8 cellular contexts compared by ENCODE assay signal in genomic region chr20:54209216-54209813, GRCh38. TPM values are rescaled to one million over a fixed set of nuclear protein-coding genes. Genes with fewer than 3 reads are reported as not detected.
DNase-seq lines count a peak whose midpoint lies in the region; ATAC-seq and TF ChIP-seq lines count a peak whose summit lies in the region.
"Had no signal": no experiment of that assay in that cellular context is flagged by ENCODE, and none has a peak within 500 bp of the region (broad histone marks: within the 10 kb centered on the region; RNA-seq: fewer than 3 reads in every experiment).

No MANE protein-coding gene starts in this region.

- no peak for TF ChIP-seq CTCF in HEK293 (tag by site-specific recombination; IDR thresholded peaks at IDR 0.05)
- no peak for TF ChIP-seq CTCF in WI38 (IDR thresholded peaks at IDR 0.05; ENCODE audit: low read depth, low read length)
- TF ChIP-seq CTCF in gastroesophageal sphincter (IDR thresholded peaks at IDR 0.05): no peak

- TF ChIP-seq EP300 in gastroesophageal sphincter (IDR thresholded peaks at IDR 0.05): no peak

- ATAC-seq in gastroesophageal sphincter: no peak
- ATAC-seq in HG02798 (IDR thresholded peaks at IDR 0.05; ENCODE audit: poor library complexity, unreplicated experiment): no peak

- H3K4me1 ChIP-seq in HEK293 (ENCODE audit: control insufficient read depth, insufficient read depth, low read length): no peaks in the 10 kb centered on the region
- H3K4me1 ChIP-seq in gastroesophageal sphincter: peaks cover 5 to 46% (median 11%) of the 10 kb centered on the region in 3 donors

- DNase-seq in NCI-H446 (lab: John Stamatoyannopoulos, UW): no peak
- DNase-seq in stimulated activated CD4-positive, alpha-beta T cell treated with anti-CD3 and anti-CD28 coated beads, Interleukin-4, amount 100 ng/mL, for 4 hours: no peak
- DNase-seq: NCI-H2029 treated with DMSO at 0.1 percent for 48 hours had no signal

- 68 to 72% methylated on average over 5 of the region's 5 CpGs for WGBS in gastroesophageal sphincter (ENCODE audit: low coverage in 1 of 2), 2 donors

- H3K36me3 ChIP-seq in HEK293 (ENCODE audit: control insufficient read depth in 2 of 2, insufficient read depth in 1 of 2, low read length in 2 of 2) (peaks cover 0 to 13% of the 10 kb centered on the region in 2 experiments; a peak in 1 of 3 replicates), gastroesophageal sphincter (no peaks in the 10 kb centered on the region)

- TF ChIP-seq POLR2A in gastroesophageal sphincter (IDR thresholded peaks at IDR 0.05): no peak

- H3K4me3 ChIP-seq in HEK293 (ENCODE audit: low read depth, low read length): peak overlapping the region; percentile 92
- H3K4me3 ChIP-seq in WI38 (ENCODE audit: low read depth, low read length): peak overlapping the region; percentile 97
- H3K4me3 ChIP-seq in gastroesophageal sphincter: peak overlapping the region; percentile 93 to 96
- peak overlapping the region in 5 of 7 experiments; percentile 76 to 98 (median 97) for H3K4me3 ChIP-seq in skin epidermis

- H3K27ac ChIP-seq in HEK293 (ENCODE audit: extremely low read depth, low read depth, low read length) (no peak overlapping the region), gastroesophageal sphincter (no peak overlapping the region), skin epidermis (peak overlapping the region in 1 of 21 experiments; percentile 98)

- POLR2A ChIA-PET in HEK293 (lab: Yijun Ruan, JAX): no interaction called here

- H3K9me3 ChIP-seq in HEK293 (ENCODE audit: control insufficient read depth, insufficient read depth, low read depth, low read length) (no peaks in the 10 kb centered on the region), gastroesophageal sphincter (no peaks in the 10 kb centered on the region)

- CTCF ChIA-PET in HEK293 (lab: Yijun Ruan, JAX): interaction anchor here (0.5 to 2.3 kb wide), 10 partner anchors 10 to 438 kb away, joined by 3 to 20 read pairs (median 5); no protein-coding TSS in a partner anchor

- no peaks in the 10 kb centered on the region for H3K27me3 ChIP-seq in gastroesophageal sphincter

TF ChIP-seq in HEK293, 187 proteins besides CTCF, POLR2A, EP300 and RAD21:
- TF ChIP-seq PRDM10 (tag by site-specific recombination; IDR thresholded peaks at IDR 0.05): peak; percentile 26; the same call in 1 of the 2 replicates
- no peak for TF ChIP-seq ZNF394 (tag by site-specific recombination; IDR thresholded peaks at IDR 0.05; ENCODE audit: borderline replicate concordance)

RNA-seq across cellular contexts. Expression of gene PFDN4, which starts 1.4 kb away (rescaled TPM):
- total RNA-seq in gastroesophageal sphincter: 10 to 100 TPM; 39.2 to 91.8 (median 48.5) TPM

RNA-seq across cellular contexts. Expression of gene CYP24A1, which starts 35.5 kb away (rescaled TPM):
- under 1 TPM in 1 of 4 donors, not detected in 3; 0.69 TPM for total RNA-seq in gastroesophageal sphincter
